In the genomic region with DNA sequence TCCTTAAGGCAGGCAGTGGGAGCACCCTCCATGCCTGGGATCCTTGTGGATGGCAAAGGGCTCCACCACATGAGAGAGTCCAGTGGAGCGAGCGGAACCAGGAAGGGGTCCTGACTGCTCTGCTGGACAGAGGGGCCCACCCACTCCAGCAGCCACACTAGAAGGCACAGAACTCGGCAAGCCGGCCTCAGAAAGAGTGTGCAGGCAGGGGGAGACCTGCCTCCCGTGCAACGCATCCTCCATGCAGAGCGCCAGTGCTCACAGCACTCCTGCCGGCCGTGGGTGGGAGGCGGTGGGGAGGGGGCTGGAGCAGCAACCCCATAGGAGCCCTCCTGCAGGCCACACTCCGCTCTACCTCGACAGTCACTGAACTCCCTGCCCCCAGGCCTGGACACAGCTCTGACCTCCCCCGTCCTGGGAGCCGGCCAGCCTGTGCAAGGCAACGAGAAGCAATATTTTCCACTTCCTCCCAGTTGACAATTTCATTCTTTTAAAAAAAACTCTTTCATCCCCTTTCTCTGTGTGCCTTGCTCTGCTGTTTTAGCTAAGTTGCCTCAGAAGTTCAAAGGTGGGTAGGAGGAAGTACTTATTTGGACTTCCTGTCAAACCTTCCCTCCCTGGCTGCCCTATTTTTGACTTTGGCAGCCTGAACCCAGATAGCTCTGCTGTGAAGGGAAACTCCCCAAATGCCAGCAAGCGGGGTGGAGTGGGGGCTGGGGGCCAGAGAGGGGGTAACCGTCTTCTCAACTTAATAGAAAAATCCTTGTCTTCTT, we compare ENCODE assay signal across 8 cellular contexts. TPM values are rescaled to one million over a fixed set of nuclear protein-coding genes. Genes with fewer than 3 reads are reported as not detected.
DNase-seq lines count a peak whose midpoint lies in the region; ATAC-seq and TF ChIP-seq lines count a peak whose summit lies in the region.

No MANE protein-coding gene starts in this region.

- no peak overlapping the region for H3K4me3 ChIP-seq in fibroblast of pulmonary artery (replicated peaks; ENCODE audit: low read depth, low read length)

- CTCF ChIA-PET in activated CD4-positive, alpha-beta T cell treated with anti-CD3 and anti-CD28 coated beads, Interleukin-2, amount 10 ng/mL, durations not matched to agents 7 days and 5 days (lab: Charles Lee): interaction anchor here (0.6 to 2.1 kb wide), 12 partner anchors 9 to 210 kb away, joined by 3 to 11 read pairs (median 4); no protein-coding TSS in a partner anchor

- H3K27me3 Mint-ChIP-seq in activated CD4-positive, alpha-beta T cell treated with anti-CD3 and anti-CD28 coated beads, Interleukin-2, amount 10 ng/mL, durations not matched to agents 7 days and 5 days: no peaks in the 10 kb centered on the region

- peaks cover 78% of the 10 kb centered on the region for H3K4me1 Mint-ChIP-seq in activated CD4-positive, alpha-beta T cell treated with anti-CD3 and anti-CD28 coated beads, Interleukin-2, amount 10 ng/mL, durations not matched to agents 7 days and 5 days

- POLR2A ChIA-PET in activated CD4-positive, alpha-beta T cell treated with anti-CD3 and anti-CD28 coated beads, Interleukin-2, amount 10 ng/mL, durations not matched to agents 7 days and 5 days (lab: Charles Lee): interaction anchor here (0.9 to 1.5 kb wide), 6 partner anchors 10 to 34 kb away, joined by 3 to 6 read pairs (median 4); no protein-coding TSS in a partner anchor

- H3K9me3 Mint-ChIP-seq in activated CD4-positive, alpha-beta T cell treated with anti-CD3 and anti-CD28 coated beads, Interleukin-2, amount 10 ng/mL, durations not matched to agents 7 days and 5 days: no peaks in the 10 kb centered on the region

- H3K4me3 Mint-ChIP-seq in activated CD4-positive, alpha-beta T cell treated with anti-CD3 and anti-CD28 coated beads, Interleukin-2, amount 10 ng/mL, durations not matched to agents 7 days and 5 days: peak overlapping the region; percentile 76

- TF ChIP-seq CTCF in fibroblast of pulmonary artery (IDR thresholded peaks at IDR 0.05; ENCODE audit: low read length, missing control alignments): no peak

- ATAC-seq in GM19468 (IDR thresholded peaks at IDR 0.05; ENCODE audit: extremely low read depth, unreplicated experiment): peak; percentile 41
- ATAC-seq in HG03558 (IDR thresholded peaks at IDR 0.05; ENCODE audit: extremely low read depth, unreplicated experiment): peak; percentile 43

- H3K36me3 Mint-ChIP-seq in activated CD4-positive, alpha-beta T cell treated with anti-CD3 and anti-CD28 coated beads, Interleukin-2, amount 10 ng/mL, durations not matched to agents 7 days and 5 days (ENCODE audit: low read depth): no peaks in the 10 kb centered on the region

- DNase-seq in AML-193 (lab: John Stamatoyannopoulos, UW) (peak; percentile 96 to 97), fibroblast of pulmonary artery (ENCODE audit: low read depth) (peak; percentile 22), AG08396 (ENCODE audit: low spot score) (no peak), GOT3 (lab: John Stamatoyannopoulos, UW) (no peak)
- peak; percentile 83 for DNase-seq in activated CD4-positive, alpha-beta T cell treated with anti-CD3 and anti-CD28 coated beads, Interleukin-2, amount 10 ng/mL, durations not matched to agents 7 days and 5 days
- DNase-seq in stimulated activated CD4-positive, alpha-beta T cell treated with anti-CD3 and anti-CD28 coated beads, TNF-alpha, amount 100 ng/mL, for 1 hour (ENCODE audit: low read depth in 3 of 3, low spot score in 1 of 3): peak in 2 of 3 donors; percentile 60 to 63

- H3K27ac Mint-ChIP-seq in activated CD4-positive, alpha-beta T cell treated with anti-CD3 and anti-CD28 coated beads, Interleukin-2, amount 10 ng/mL, durations not matched to agents 7 days and 5 days: peak overlapping the region; percentile 97

RNA-seq across cellular contexts. Expression of a gene that starts 5.3 kb away (rescaled TPM):
- total RNA-seq in activated CD4-positive, alpha-beta T cell treated with anti-CD3 and anti-CD28 coated beads, Interleukin-2, amount 10 ng/mL, durations not matched to agents 7 days and 5 days: 100 to 1,000 TPM; 285 to 309 TPM

Comparison
In these comparisons a context has a peak if more than half of its experiments do, and no peak if none do; other contexts are left out.
1. DNase-seq: peak in AML-193 (2 of 2), activated CD4-positive, alpha-beta T cell treated with anti-CD3 and anti-CD28 coated beads, Interleukin-2, amount 10 ng/mL, durations not matched to agents 7 days and 5 days (single experiment), fibroblast of pulmonary artery (single experiment) and stimulated activated CD4-positive, alpha-beta T cell treated with anti-CD3 and anti-CD28 coated beads, TNF-alpha, amount 100 ng/mL, for 1 hour (2 of 3); none in AG08396 (single experiment) and GOT3 (single experiment).